29 cellular contexts compared by ENCODE assay signal in genomic region chr16:26668026-26668425, GRCh38.
"Had no signal": no experiment of that assay in that cellular context is flagged by ENCODE, and none has a peak within 500 bp of the region (broad histone marks: within the 10 kb centered on the region; RNA-seq: fewer than 3 reads in every experiment).

No MANE protein-coding gene starts in this region.

- H3K36me3 ChIP-seq: ascending aorta, Peyer's patch, SJCRH30, WERI-Rb-1 had no signal

- H3K4me3 Mint-ChIP-seq: activated CD8-positive, alpha-beta T cell treated with anti-CD3 and anti-CD28 coated beads, Interleukin-2, amount 10 ng/mL, durations not matched to agents 7 days and 5 days; activated naive CD8-positive, alpha-beta T cell treated with anti-CD3 and anti-CD28 coated beads, Interleukin-2, amount 50 U/mL, for 24 hours; T-cell had no signal

- ATAC-seq: activated CD8-positive, alpha-beta T cell treated with anti-CD3 and anti-CD28 coated beads, Interleukin-2, amount 10 ng/mL, durations not matched to agents 7 days and 5 days; activated naive CD4-positive, alpha-beta T cell treated with anti-CD3 and anti-CD28 coated beads, Interleukin-2, amount 50 U/mL, for 72 hours; activated naive CD8-positive, alpha-beta T cell treated with anti-CD3 and anti-CD28 coated beads, Interleukin-2, amount 50 U/mL, for 24 hours; body of pancreas; T-cell had no signal

- H3K36me3 Mint-ChIP-seq: T-cell had no signal

- H3K9me3 Mint-ChIP-seq: T-cell had no signal

- DNase-seq: activated CD4-positive, alpha-beta T cell treated with anti-CD3 and anti-CD28 coated beads for 4 hours; activated CD8-positive, alpha-beta memory T cell treated with anti-CD3 and anti-CD28 coated beads, Interleukin-2, amount 50 U/mL, for 48 hours; activated CD8-positive, alpha-beta T cell treated with anti-CD3 and anti-CD28 coated beads, Interleukin-2, amount 10 ng/mL, durations not matched to agents 7 days and 5 days; activated effector memory CD4-positive, alpha-beta T cell treated with Interleukin-2 at 50 U/mL for 16 hours; activated naive CD4-positive, alpha-beta T cell treated with Interleukin-2 at 50 U/mL for 16 hours; activated naive CD8-positive, alpha-beta T cell treated with anti-CD3 and anti-CD28 coated beads, Interleukin-2, amount 50 U/mL, for 24 hours; activated T-cell treated with anti-CD3 and anti-CD28 coated beads, Interleukin-2, amount 50 U/mL, for 1 hour; amniotic stem cell; body of pancreas; central memory CD4-positive, alpha-beta T cell; Kasumi-1; KBM-7; NCI-H1105 treated with DMSO at 0.1 percent for 48 hours; NCI-H1930; NCI-H2107; NCI-H2171 treated with DMSO at 0.1 percent for 48 hours; NCI-H226; NCI-H526; NCI-H82; Peyer's patch; Right ventricle myocardium superior; SJCRH30; T-cell; T-helper 2 cell; T1000; WERI-Rb-1 had no signal

- H3K27ac Mint-ChIP-seq: activated CD8-positive, alpha-beta T cell treated with anti-CD3 and anti-CD28 coated beads, Interleukin-2, amount 10 ng/mL, durations not matched to agents 7 days and 5 days; activated naive CD4-positive, alpha-beta T cell treated with anti-CD3 and anti-CD28 coated beads, Interleukin-2, amount 50 U/mL, for 72 hours; activated naive CD8-positive, alpha-beta T cell treated with anti-CD3 and anti-CD28 coated beads, Interleukin-2, amount 50 U/mL, for 24 hours; T-cell had no signal

- H3K4me1 ChIP-seq: ascending aorta, body of pancreas, Peyer's patch had no signal

- H3K4me3 ChIP-seq: ascending aorta, body of pancreas, Peyer's patch, SJCRH30 had no signal

- H3K9me3 ChIP-seq: ascending aorta, body of pancreas, Peyer's patch, SJCRH30 had no signal

- H3K27ac ChIP-seq: ascending aorta, body of pancreas, Peyer's patch, RWPE1, SJCRH30, WERI-Rb-1 had no signal
